In genomic region chr13:30851697-30852096, GRCh38 we compare ENCODE assay signal across 14 cellular contexts. TPM values are rescaled to one million over a fixed set of nuclear protein-coding genes. Genes with fewer than 3 reads are reported as not detected.
DNase-seq lines count a peak whose midpoint lies in the region; ATAC-seq lines count a peak whose summit lies in the region.
"Had no signal": no experiment of that assay in that cellular context is flagged by ENCODE, and none has a peak within 500 bp of the region (broad histone marks: within the 10 kb centered on the region; RNA-seq: fewer than 3 reads in every experiment).

No MANE protein-coding gene starts in this region.

- no peaks in the 10 kb centered on the region for H3K36me3 Mint-ChIP-seq in stimulated activated naive B cell treated with anti-CD40 and anti-IgM and Interleukin-4, amounts not matched to agents 10 μg/mL and 1 μg/mL and 100 μg/mL, for 72 hours
- H3K36me3 Mint-ChIP-seq in CD8-positive, alpha-beta memory T cell, result peaks cover 0 to 4% (median 0%) of the 10 kb centered on the region in 3 donors

- no peak overlapping the region for H3K27ac Mint-ChIP-seq in stimulated activated naive B cell treated with anti-CD40 and anti-IgM and Interleukin-4, amounts not matched to agents 10 μg/mL and 1 μg/mL and 100 μg/mL, for 72 hours
- H3K27ac Mint-ChIP-seq in CD8-positive, alpha-beta memory T cell, result no peak overlapping the region

- H3K36me3 ChIP-seq in CD8-positive, alpha-beta memory T cell (ENCODE audit: insufficient read depth, low read length), result no peaks in the 10 kb centered on the region
- H3K36me3 ChIP-seq: HAP-1 had no signal

- H3K27me3 Mint-ChIP-seq in stimulated activated naive B cell treated with anti-CD40 and anti-IgM and Interleukin-4, amounts not matched to agents 10 μg/mL and 1 μg/mL and 100 μg/mL, for 72 hours, result peaks cover 3 to 5% of the 10 kb centered on the region in 2 donors
- H3K27me3 Mint-ChIP-seq in CD8-positive, alpha-beta memory T cell, result peaks cover 2 to 10% of the 10 kb centered on the region in 2 donors

- H3K27me3 ChIP-seq in CD8-positive, alpha-beta memory T cell (ENCODE audit: insufficient read depth, low read length, poor library complexity, severe bottlenecking), result no peaks in the 10 kb centered on the region

- no peak overlapping the region for H3K4me3 ChIP-seq in CD8-positive, alpha-beta memory T cell (ENCODE audit: low read length)
- H3K4me3 ChIP-seq: coronary artery, HAP-1 had no signal

- peak; percentile 3 for DNase-seq in NCI-H2107 treated with DMSO at 0.1 percent for 48 hours (lab: John Stamatoyannopoulos, UW; ENCODE audit: unreplicated experiment)
- no peak for DNase-seq in NCI-H2107 (lab: John Stamatoyannopoulos, UW)
- DNase-seq in stimulated activated naive B cell treated with anti-CD40 and anti-IgM and Interleukin-4, amounts not matched to agents 10 μg/mL and 1 μg/mL and 100 μg/mL, for 72 hours, result peak; percentile 19
- DNase-seq in CD8-positive, alpha-beta memory T cell, result no peak
- no peak for DNase-seq in NCI-H1105 (lab: John Stamatoyannopoulos, UW)
- DNase-seq in NCI-H524 treated with DMSO at 0.1 percent for 48 hours (lab: John Stamatoyannopoulos, UW), result no peak
- DNase-seq: activated CD8-positive, alpha-beta memory T cell treated with anti-CD3 and anti-CD28 coated beads, Interleukin-2, amount 50 U/mL, for 48 hours; Caco-2 had no signal

- POLR2A ChIA-PET in CD8-positive, alpha-beta memory T cell (lab: Charles Lee), result no interaction called here

- no peak overlapping the region for H3K4me3 Mint-ChIP-seq in stimulated activated naive B cell treated with anti-CD40 and anti-IgM and Interleukin-4, amounts not matched to agents 10 μg/mL and 1 μg/mL and 100 μg/mL, for 72 hours
- no peak overlapping the region for H3K4me3 Mint-ChIP-seq in CD8-positive, alpha-beta memory T cell

- H3K9me3 Mint-ChIP-seq in stimulated activated naive B cell treated with anti-CD40 and anti-IgM and Interleukin-4, amounts not matched to agents 10 μg/mL and 1 μg/mL and 100 μg/mL, for 72 hours, result peaks cover 0 to 3% of the 10 kb centered on the region in 2 donors
- no peaks in the 10 kb centered on the region for H3K9me3 Mint-ChIP-seq in CD8-positive, alpha-beta memory T cell

- peak; percentile 75 for ATAC-seq in HG02642 (IDR thresholded peaks at IDR 0.05; ENCODE audit: poor library complexity, unreplicated experiment)
- peak; percentile 70 for ATAC-seq in HG03565 (IDR thresholded peaks at IDR 0.05; ENCODE audit: unreplicated experiment)
- peak; percentile 92 to 97 for ATAC-seq in stimulated activated naive B cell treated with anti-CD40 and anti-IgM and Interleukin-4, amounts not matched to agents 10 μg/mL and 1 μg/mL and 100 μg/mL, for 72 hours (replicated peaks)

- no peak overlapping the region for H3K27ac ChIP-seq in CD8-positive, alpha-beta memory T cell (ENCODE audit: low read depth, low read length)
- H3K27ac ChIP-seq: 22Rv1, coronary artery, VCaP had no signal

- CTCF ChIA-PET in CD8-positive, alpha-beta memory T cell (lab: Charles Lee), result no interaction called here

- no peaks in the 10 kb centered on the region for H3K4me1 ChIP-seq in CD8-positive, alpha-beta memory T cell (ENCODE audit: insufficient read depth, low read length)
- H3K4me1 ChIP-seq: HAP-1 had no signal

- H3K9me3 ChIP-seq in CD8-positive, alpha-beta memory T cell (ENCODE audit: low read length), result no peaks in the 10 kb centered on the region
- H3K9me3 ChIP-seq: Caco-2, HAP-1 had no signal

- peaks cover 12 to 15% of the 10 kb centered on the region in 2 donors for H3K4me1 Mint-ChIP-seq in stimulated activated naive B cell treated with anti-CD40 and anti-IgM and Interleukin-4, amounts not matched to agents 10 μg/mL and 1 μg/mL and 100 μg/mL, for 72 hours
- peaks cover 9 to 12% (median 11%) of the 10 kb centered on the region in 3 donors for H3K4me1 Mint-ChIP-seq in CD8-positive, alpha-beta memory T cell

RNA-seq across cellular contexts. Expression of gene MEDAG, which starts 54.4 kb away (rescaled TPM):
- total RNA-seq in CD8-positive, alpha-beta memory T cell, result not detected
- polyA plus RNA-seq in CD8-positive, alpha-beta memory T cell, result not detected
- total RNA-seq: Caco-2 had no signal

Comparison
In these comparisons a context has a peak if more than half of its experiments do, and no peak if none do; other contexts are left out.
1. DNase-seq: peak in NCI-H2107 treated with DMSO at 0.1 percent for 48 hours (single experiment) and stimulated activated naive B cell treated with anti-CD40 and anti-IgM and Interleukin-4, amounts not matched to agents 10 μg/mL and 1 μg/mL and 100 μg/mL, for 72 hours (single experiment); none in NCI-H2107 (single experiment), CD8-positive, alpha-beta memory T cell (0 of 5), NCI-H1105 (single experiment) and NCI-H524 treated with DMSO at 0.1 percent for 48 hours (single experiment).
2. Peak in every context shown above with its lines, with median percentiles within 50 percentile points of each other: ATAC-seq.